Comparison of ENCODE assay signal across 1 cellular context in genomic region chr2:44267269-44268258, GRCh38.
TF ChIP-seq lines count a peak whose summit lies in the region.

No MANE protein-coding gene starts in this region.

TF ChIP-seq in K562, 482 proteins besides CTCF, POLR2A, EP300 and RAD21 (continued from another document):
- TF ChIP-seq, protein P1, sequence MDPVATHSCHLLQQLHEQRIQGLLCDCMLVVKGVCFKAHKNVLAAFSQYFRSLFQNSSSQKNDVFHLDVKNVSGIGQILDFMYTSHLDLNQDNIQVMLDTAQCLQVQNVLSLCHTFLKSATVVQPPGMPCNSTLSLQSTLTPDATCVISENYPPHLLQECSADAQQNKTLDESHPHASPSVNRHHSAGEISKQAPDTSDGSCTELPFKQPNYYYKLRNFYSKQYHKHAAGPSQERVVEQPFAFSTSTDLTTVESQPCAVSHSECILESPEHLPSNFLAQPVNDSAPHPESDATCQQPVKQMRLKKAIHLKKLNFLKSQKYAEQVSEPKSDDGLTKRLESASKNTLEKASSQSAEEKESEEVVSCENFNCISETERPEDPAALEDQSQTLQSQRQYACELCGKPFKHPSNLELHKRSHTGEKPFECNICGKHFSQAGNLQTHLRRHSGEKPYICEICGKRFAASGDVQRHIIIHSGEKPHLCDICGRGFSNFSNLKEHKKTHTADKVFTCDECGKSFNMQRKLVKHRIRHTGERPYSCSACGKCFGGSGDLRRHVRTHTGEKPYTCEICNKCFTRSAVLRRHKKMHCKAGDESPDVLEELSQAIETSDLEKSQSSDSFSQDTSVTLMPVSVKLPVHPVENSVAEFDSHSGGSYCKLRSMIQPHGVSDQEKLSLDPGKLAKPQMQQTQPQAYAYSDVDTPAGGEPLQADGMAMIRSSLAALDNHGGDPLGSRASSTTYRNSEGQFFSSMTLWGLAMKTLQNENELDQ (CRISPR knock-in tag; IDR thresholded peaks at IDR 0.05; ENCODE audit: borderline replicate concordance), result no peak
- TF ChIP-seq HDAC2 (IDR thresholded peaks at IDR 0.05) (no peak), MECOM (CRISPR knock-in tag; IDR thresholded peaks at IDR 0.05) (no peak)
